Comparison of ENCODE assay signal across 19 cellular contexts in genomic region chr14:100317389-100317788, GRCh38. TPM values are rescaled to one million over a fixed set of nuclear protein-coding genes. Genes with fewer than 3 reads are reported as not detected.
DNase-seq lines count a peak whose midpoint lies in the region; ATAC-seq lines count a peak whose summit lies in the region.
"Had no signal": no experiment of that assay in that cellular context is flagged by ENCODE, and none has a peak within 500 bp of the region (broad histone marks: within the 10 kb centered on the region; RNA-seq: fewer than 3 reads in every experiment).

No MANE protein-coding gene starts in this region.

- no peak overlapping the region for H2AK5ac ChIP-seq in mesenchymal stem cell (ENCODE audit: low read length, severe bottlenecking)

- WGBS in mesenchymal stem cell: 97% methylated on average over 3 of the region's 6 CpGs

- ATAC-seq in T-helper 17 cell (no peak), GM18858 (IDR thresholded peaks at IDR 0.05; ENCODE audit: unreplicated experiment) (no peak)
- ATAC-seq in stimulated activated memory B cell treated with anti-CD40 and anti-IgM and Interleukin-4, amounts not matched to agents 10 μg/mL and 1 μg/mL and 100 μg/mL, for 72 hours: no peak

- H3K79me1 ChIP-seq in mesenchymal stem cell (replicated peaks; ENCODE audit: low read length, poor library complexity, severe bottlenecking): no peaks in the 10 kb centered on the region

- H3K27ac ChIP-seq in mesenchymal stem cell (ENCODE audit: low read length, poor library complexity, severe bottlenecking): no peak overlapping the region

- H3K36me3 Mint-ChIP-seq in activated naive CD8-positive, alpha-beta T cell: no peaks in the 10 kb centered on the region
- no peaks in the 10 kb centered on the region for H3K36me3 Mint-ChIP-seq in activated naive CD8-positive, alpha-beta T cell treated with anti-CD3 and anti-CD28 coated beads for 36 hours
- H3K36me3 Mint-ChIP-seq in T-helper 17 cell (ENCODE audit: low read depth): peaks cover 3% of the 10 kb centered on the region
- H3K36me3 Mint-ChIP-seq in stimulated activated memory B cell treated with anti-CD40 and anti-IgM and Interleukin-4, amounts not matched to agents 10 μg/mL and 1 μg/mL and 100 μg/mL, for 72 hours: no peaks in the 10 kb centered on the region
- H3K36me3 Mint-ChIP-seq: CD8-positive, alpha-beta T cell had no signal

- no peak overlapping the region for H3K27ac Mint-ChIP-seq in activated naive CD8-positive, alpha-beta T cell
- H3K27ac Mint-ChIP-seq in activated naive CD8-positive, alpha-beta T cell treated with anti-CD3 and anti-CD28 coated beads for 36 hours: no peak overlapping the region
- peak overlapping the region; percentile 34 for H3K27ac Mint-ChIP-seq in T-helper 17 cell
- peak overlapping the region; percentile 82 for H3K27ac Mint-ChIP-seq in stimulated activated memory B cell treated with anti-CD40 and anti-IgM and Interleukin-4, amounts not matched to agents 10 μg/mL and 1 μg/mL and 100 μg/mL, for 72 hours
- H3K27ac Mint-ChIP-seq: CD8-positive, alpha-beta T cell had no signal

- no peak overlapping the region for H2BK5ac ChIP-seq in mesenchymal stem cell (ENCODE audit: low read depth, low read length, poor library complexity, severe bottlenecking)

- peak overlapping the region; percentile 3 for H4K8ac ChIP-seq in mesenchymal stem cell (ENCODE audit: low read length)

- H2BK12ac ChIP-seq in mesenchymal stem cell (ENCODE audit: low read length in 2 of 2): no peak overlapping the region

- no peak overlapping the region for H2BK15ac ChIP-seq in mesenchymal stem cell (ENCODE audit: low read depth, poor library complexity, severe bottlenecking)

- H3K9ac ChIP-seq in mesenchymal stem cell (ENCODE audit: low read length): peak overlapping the region; percentile 87

- H2BK120ac ChIP-seq in mesenchymal stem cell (ENCODE audit: low read depth, low read length): no peak overlapping the region

- H2AFZ ChIP-seq in mesenchymal stem cell (ENCODE audit: low read depth, low read length): no peak overlapping the region

- peak overlapping the region; percentile 65 for H3K4me3 Mint-ChIP-seq in activated naive CD8-positive, alpha-beta T cell
- H3K4me3 Mint-ChIP-seq in activated naive CD8-positive, alpha-beta T cell treated with anti-CD3 and anti-CD28 coated beads for 36 hours: no peak overlapping the region
- H3K4me3 Mint-ChIP-seq in T-helper 17 cell: peak overlapping the region; percentile 76
- peak overlapping the region; percentile 76 for H3K4me3 Mint-ChIP-seq in stimulated activated memory B cell treated with anti-CD40 and anti-IgM and Interleukin-4, amounts not matched to agents 10 μg/mL and 1 μg/mL and 100 μg/mL, for 72 hours

- H3K9me3 Mint-ChIP-seq in activated naive CD8-positive, alpha-beta T cell (ENCODE audit: low read depth): no peaks in the 10 kb centered on the region
- H3K9me3 Mint-ChIP-seq in activated naive CD8-positive, alpha-beta T cell treated with anti-CD3 and anti-CD28 coated beads for 36 hours: no peaks in the 10 kb centered on the region
- H3K9me3 Mint-ChIP-seq in stimulated activated memory B cell treated with anti-CD40 and anti-IgM and Interleukin-4, amounts not matched to agents 10 μg/mL and 1 μg/mL and 100 μg/mL, for 72 hours: peaks cover 7% of the 10 kb centered on the region
- H3K9me3 Mint-ChIP-seq: CD8-positive, alpha-beta T cell had no signal

- H3K18ac ChIP-seq in mesenchymal stem cell (ENCODE audit: low read depth in 1 of 2, low read length in 2 of 2): no peak overlapping the region

- H3K27me3 Mint-ChIP-seq in activated naive CD8-positive, alpha-beta T cell: no peaks in the 10 kb centered on the region
- H3K27me3 Mint-ChIP-seq in activated naive CD8-positive, alpha-beta T cell treated with anti-CD3 and anti-CD28 coated beads for 36 hours: no peaks in the 10 kb centered on the region
- no peaks in the 10 kb centered on the region for H3K27me3 Mint-ChIP-seq in T-helper 17 cell
- no peaks in the 10 kb centered on the region for H3K27me3 Mint-ChIP-seq in stimulated activated memory B cell treated with anti-CD40 and anti-IgM and Interleukin-4, amounts not matched to agents 10 μg/mL and 1 μg/mL and 100 μg/mL, for 72 hours

- H3K36me3 ChIP-seq in mesenchymal stem cell (ENCODE audit: control insufficient read depth in 1 of 2, insufficient read depth in 2 of 2, low read depth in 1 of 2, low read length in 2 of 2): no peaks in the 10 kb centered on the region
- H3K36me3 ChIP-seq: prostate gland had no signal

- no peak overlapping the region for H3K4me3 ChIP-seq in mesenchymal stem cell (ENCODE audit: insufficient read depth in 1 of 2, low read depth in 1 of 2, low read length in 2 of 2)

- H3K9me3 ChIP-seq in T-helper 17 cell (ENCODE audit: control insufficient read depth, low read length, poor library complexity, severe bottlenecking) (no peaks in the 10 kb centered on the region), mesenchymal stem cell (ENCODE audit: control insufficient read depth, low read length) (no peaks in the 10 kb centered on the region)
- H3K9me3 ChIP-seq: prostate gland had no signal

- no peak overlapping the region for H3K4ac ChIP-seq in mesenchymal stem cell (ENCODE audit: low read depth in 1 of 2, low read length in 2 of 2)

- DNase-seq in activated naive CD8-positive, alpha-beta T cell treated with anti-CD3 and anti-CD28 coated beads for 36 hours: no peak
- no peak for DNase-seq in T-helper 17 cell
- no peak for DNase-seq in mesenchymal stem cell
- DNase-seq in C1 segment of cervical spinal cord (lab: John Stamatoyannopoulos, UW): no peak
- no peak for DNase-seq in RKO (ENCODE audit: low spot score)
- DNase-seq: DND-41, MM.1S, NCI-H1694 treated with DMSO at 0.1 percent for 48 hours, NCI-H446 treated with DMSO at 0.1 percent for 48 hours had no signal

- no peak overlapping the region for H3K14ac ChIP-seq in mesenchymal stem cell (ENCODE audit: low read length in 2 of 2)

- H3K27me3 ChIP-seq in mesenchymal stem cell (ENCODE audit: control insufficient read depth in 1 of 2, insufficient read depth in 1 of 2, low read length in 2 of 2): peaks cover 0 to 9% of the 10 kb centered on the region in 2 experiments

- no peak overlapping the region for H3K4me2 ChIP-seq in mesenchymal stem cell (ENCODE audit: low read length, poor library complexity, severe bottlenecking)

- H3K4me1 Mint-ChIP-seq in activated naive CD8-positive, alpha-beta T cell (ENCODE audit: low read depth): peaks cover 3% of the 10 kb centered on the region
- peaks cover 5% of the 10 kb centered on the region for H3K4me1 Mint-ChIP-seq in activated naive CD8-positive, alpha-beta T cell treated with anti-CD3 and anti-CD28 coated beads for 36 hours
- H3K4me1 Mint-ChIP-seq in T-helper 17 cell: peaks cover 10% of the 10 kb centered on the region
- H3K4me1 Mint-ChIP-seq in stimulated activated memory B cell treated with anti-CD40 and anti-IgM and Interleukin-4, amounts not matched to agents 10 μg/mL and 1 μg/mL and 100 μg/mL, for 72 hours: peaks cover 11% of the 10 kb centered on the region

- H3K4me1 ChIP-seq in mesenchymal stem cell (ENCODE audit: control insufficient read depth, insufficient read depth, low read depth, low read length): peaks cover 14% of the 10 kb centered on the region
- H3K4me1 ChIP-seq: prostate gland had no signal

- H3K23ac ChIP-seq in mesenchymal stem cell (ENCODE audit: low read length in 2 of 2): no peak overlapping the region

- H4K91ac ChIP-seq in mesenchymal stem cell (ENCODE audit: low read length): no peak overlapping the region

RNA-seq across cellular contexts. Expression of gene SLC25A47, which starts 5.8 kb away (rescaled TPM):
- not detected for total RNA-seq in activated naive CD8-positive, alpha-beta T cell treated with anti-CD3 and anti-CD28 coated beads for 36 hours
- total RNA-seq in T-helper 17 cell: not detected
- not detected for polyA plus RNA-seq in mesenchymal stem cell (2013, experiment 1 of 2)
- polyA plus RNA-seq in mesenchymal stem cell (2013, experiment 2 of 2): not detected
- total RNA-seq: A673; CD8-positive, alpha-beta T cell; epithelial cell of proximal tubule; glomerular endothelial cell; myocyte; Right ventricle myocardium inferior had no signal

RNA-seq across cellular contexts. Expression of gene SLC25A29, which starts 11.1 kb away (rescaled TPM):
- total RNA-seq in activated naive CD8-positive, alpha-beta T cell treated with anti-CD3 and anti-CD28 coated beads for 36 hours: 1 to 10 TPM; 5.5 to 6.5 TPM
- total RNA-seq in T-helper 17 cell: 1 to 10 TPM; 3.7 to 5.9 TPM
- polyA plus RNA-seq in mesenchymal stem cell (2013, experiment 1 of 2): 16.0 TPM
- polyA plus RNA-seq in mesenchymal stem cell (2013, experiment 2 of 2): 16.1 TPM

RNA-seq across cellular contexts. Expression of gene WDR25, which starts 58.9 kb away (rescaled TPM):
- total RNA-seq in activated naive CD8-positive, alpha-beta T cell treated with anti-CD3 and anti-CD28 coated beads for 36 hours: 1 to 10 TPM; 7.9 to 9.0 TPM
- total RNA-seq in T-helper 17 cell: 1 to 10 TPM; 5.7 to 6.5 TPM
- polyA plus RNA-seq in mesenchymal stem cell (2013, experiment 1 of 2): 12.3 TPM
- polyA plus RNA-seq in mesenchymal stem cell (2013, experiment 2 of 2): 12.0 TPM

Comparison
In these comparisons a context has a peak if more than half of its experiments do, and no peak if none do; other contexts are left out.
1. H3K27ac Mint-ChIP-seq: peak in T-helper 17 cell (single experiment) and stimulated activated memory B cell treated with anti-CD40 and anti-IgM and Interleukin-4, amounts not matched to agents 10 μg/mL and 1 μg/mL and 100 μg/mL, for 72 hours (single experiment); none in activated naive CD8-positive, alpha-beta T cell (single experiment) and activated naive CD8-positive, alpha-beta T cell treated with anti-CD3 and anti-CD28 coated beads for 36 hours (single experiment).